ENCODE assay signal across 1 cellular context in genomic region chr2:60109744-60110143, GRCh38.
TF ChIP-seq lines count a peak whose summit lies in the region.

No MANE protein-coding gene starts in this region.

TF ChIP-seq in H1, 55 proteins besides CTCF, POLR2A, EP300 and RAD21 (continued from another document):
- TF ChIP-seq CHD7 (IDR thresholded peaks at IDR 0.05; ENCODE audit: insufficient replicate concordance, low read length) (no peak), SRF (IDR thresholded peaks at IDR 0.05; ENCODE audit: low read depth, low read length) (no peak), MAFK (IDR thresholded peaks at IDR 0.05; ENCODE audit: low read depth, low read length) (no peak), CREB1 (IDR thresholded peaks at IDR 0.05) (no peak)
